2 cellular contexts compared by ENCODE assay signal in the genomic region with DNA sequence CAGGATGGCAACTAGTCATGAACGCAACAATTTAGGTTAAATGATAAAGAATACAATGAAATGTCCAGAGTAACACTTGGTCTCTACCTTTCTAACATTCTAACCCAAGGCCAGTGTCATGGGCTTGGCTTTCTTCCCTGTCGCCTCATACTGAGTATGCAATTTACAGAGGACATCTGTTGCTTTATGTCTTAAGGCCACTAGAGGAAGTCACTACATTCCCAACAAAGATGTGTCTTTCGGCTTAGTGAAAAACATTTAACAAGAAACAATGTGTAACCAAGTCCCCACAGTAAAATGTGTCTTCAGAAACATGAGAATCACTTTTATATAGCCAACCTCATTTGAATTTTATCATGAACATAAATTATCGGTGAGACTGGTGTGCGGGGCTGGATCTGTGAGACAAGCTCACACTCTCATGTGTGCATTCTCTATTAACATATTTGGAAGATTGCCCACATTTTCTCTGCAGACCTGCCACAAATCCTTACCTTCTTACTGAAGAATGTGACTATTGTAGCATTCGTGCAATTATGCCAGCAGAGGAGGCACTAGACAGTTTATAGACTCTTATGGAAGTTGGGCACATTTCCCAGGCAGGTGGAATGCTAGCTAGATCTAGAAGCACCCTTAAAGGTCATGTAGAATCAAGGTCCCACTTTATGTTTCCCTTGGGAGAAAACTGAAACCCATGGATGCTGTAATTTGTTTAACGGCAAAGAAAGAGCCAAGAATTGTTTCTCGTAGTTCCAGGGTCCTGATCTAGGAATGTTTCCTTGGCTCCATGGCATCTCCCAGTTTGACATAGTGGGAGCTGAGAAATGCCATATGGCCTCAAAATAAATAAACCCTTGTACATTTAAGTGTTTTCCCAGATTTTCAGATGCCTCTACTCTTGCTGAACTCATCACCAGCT.
A peak's percentile ranks its signal among the peaks of the same experiment; 100 is the strongest.
TF ChIP-seq lines count a peak whose summit lies in the region.

No MANE protein-coding gene starts in this region.

TF ChIP-seq in HepG2, 621 proteins besides CTCF, POLR2A, EP300 and RAD21:
- TF ChIP-seq STAG1 (CRISPR knock-in tag; IDR thresholded peaks at IDR 0.05) = 0 out of 2 replicates have a peak, but pooled peaks have one; percentile 17
- TF ChIP-seq, protein P1, sequence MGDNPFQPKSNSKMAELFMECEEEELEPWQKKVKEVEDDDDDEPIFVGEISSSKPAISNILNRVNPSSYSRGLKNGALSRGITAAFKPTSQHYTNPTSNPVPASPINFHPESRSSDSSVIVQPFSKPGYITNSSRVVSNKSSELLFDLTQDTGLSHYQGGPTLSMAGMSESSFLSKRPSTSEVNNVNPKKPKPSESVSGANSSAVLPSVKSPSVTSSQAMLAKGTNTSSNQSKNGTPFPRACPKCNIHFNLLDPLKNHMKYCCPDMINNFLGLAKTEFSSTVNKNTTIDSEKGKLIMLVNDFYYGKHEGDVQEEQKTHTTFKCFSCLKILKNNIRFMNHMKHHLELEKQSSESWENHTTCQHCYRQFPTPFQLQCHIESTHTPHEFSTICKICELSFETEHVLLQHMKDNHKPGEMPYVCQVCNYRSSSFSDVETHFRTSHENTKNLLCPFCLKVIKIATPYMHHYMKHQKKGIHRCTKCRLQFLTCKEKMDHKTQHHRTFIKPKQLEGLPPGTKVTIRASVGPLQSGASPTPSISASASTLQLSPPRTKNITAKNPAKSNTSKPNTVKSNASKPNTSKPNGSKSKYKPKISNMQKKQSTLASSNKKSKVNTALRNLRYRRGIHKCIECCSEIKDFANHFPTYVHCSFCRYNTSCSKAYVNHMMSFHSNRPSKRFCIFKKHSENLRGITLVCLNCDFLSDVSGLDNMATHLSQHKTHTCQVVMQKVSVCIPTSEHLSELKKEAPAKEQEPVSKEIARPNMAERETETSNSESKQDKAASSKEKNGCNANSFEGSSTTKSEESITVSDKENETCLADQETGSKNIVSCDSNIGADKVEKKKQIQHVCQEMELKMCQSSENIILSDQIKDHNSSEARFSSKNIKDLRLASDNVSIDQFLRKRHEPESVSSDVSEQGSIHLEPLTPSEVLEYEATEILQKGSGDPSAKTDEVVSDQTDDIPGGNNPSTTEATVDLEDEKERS (CRISPR knock-in tag; IDR thresholded peaks at IDR 0.05) = no peak

TF ChIP-seq in H1, 55 proteins besides CTCF, POLR2A, EP300 and RAD21:
- TF ChIP-seq BCL11A (IDR thresholded peaks at IDR 0.05; ENCODE audit: low read depth in 2 of 2, low read length in 2 of 2) (no peak), EGR1 (IDR thresholded peaks at IDR 0.05; ENCODE audit: borderline replicate concordance, low read depth, low read length) (no peak), SIX5 (IDR thresholded peaks at IDR 0.05; ENCODE audit: low read depth, low read length) (no peak)
